Comparison of ENCODE assay signal across 4 cellular contexts in genomic region chr1:57393058-57393457, GRCh38. TPM values are rescaled to one million over a fixed set of nuclear protein-coding genes. Genes with fewer than 3 reads are reported as not detected.
"Had no signal": no experiment of that assay in that cellular context is flagged by ENCODE, and none has a peak within 500 bp of the region (broad histone marks: within the 10 kb centered on the region; RNA-seq: fewer than 3 reads in every experiment).

No MANE protein-coding gene starts in this region.

- DNase-seq: GDM1, GF-D8 had no signal

- H3K4me3 ChIP-seq: GM12878 had no signal

RNA-seq across cellular contexts. Expression of gene DAB1, which starts 30.8 kb away (rescaled TPM):
- total RNA-seq: G401 had no signal
